Comparison of ENCODE assay signal across 25 cellular contexts in the genomic region with DNA sequence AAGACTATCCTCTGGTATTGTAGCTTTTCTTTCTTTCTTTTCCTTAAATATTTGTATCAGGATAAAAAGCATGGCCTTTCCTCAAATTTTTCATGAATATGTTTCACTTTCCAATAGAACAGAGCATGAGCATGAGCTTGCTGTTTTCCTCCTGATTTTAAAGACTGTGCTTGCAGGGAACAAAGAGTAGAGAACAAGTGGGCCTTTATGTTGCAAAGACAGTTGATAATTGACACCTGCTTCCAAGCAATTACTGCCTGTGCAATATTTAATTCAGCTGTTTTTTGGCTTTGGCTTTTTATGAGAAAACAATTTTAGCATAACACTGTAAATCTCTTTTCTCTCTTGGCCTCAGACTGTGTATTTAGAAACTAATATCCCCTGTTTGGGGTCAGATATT.
DNase-seq lines count a peak whose midpoint lies in the region; ATAC-seq, FAIRE-seq and TF ChIP-seq lines count a peak whose summit lies in the region.
"Had no signal": no experiment of that assay in that cellular context is flagged by ENCODE, and none has a peak within 500 bp of the region (broad histone marks: within the 10 kb centered on the region; RNA-seq: fewer than 3 reads in every experiment).

No MANE protein-coding gene starts in this region.

- H4K8ac ChIP-seq in H9 (replicated peaks; ENCODE audit: insufficient read length, low read depth, low read length) = no peak overlapping the region

- no peaks in the 10 kb centered on the region for H3K27me3 Mint-ChIP-seq in H9 (ENCODE audit: low read depth)
- H3K27me3 Mint-ChIP-seq: activated naive CD8-positive, alpha-beta T cell; stimulated activated naive B cell treated with anti-CD40 and anti-IgM and Interleukin-4, amounts not matched to agents 10 μg/mL and 1 μg/mL and 100 μg/mL, for 72 hours had no signal

- no peak overlapping the region for H3K4me2 ChIP-seq in H9 (ENCODE audit: insufficient read depth, insufficient read length, low read length)

- H4K5ac ChIP-seq in H9 (ENCODE audit: insufficient read length, low read depth, low read length) = no peak overlapping the region

- H2BK15ac ChIP-seq in H9 (ENCODE audit: low read depth, low read length) = no peak overlapping the region

- H2AK5ac ChIP-seq in H9 (ENCODE audit: insufficient read length, low read length) = no peak overlapping the region

- H3K14ac ChIP-seq in H9 (ENCODE audit: insufficient read depth, low read length) = no peak overlapping the region

- no peak overlapping the region for H2AFZ ChIP-seq in H9 (ENCODE audit: low read length)

- H3K36me3 Mint-ChIP-seq in H9 (ENCODE audit: insufficient read depth in 1 of 3, low read depth in 3 of 3) = no peaks in the 10 kb centered on the region; a peak in 1 of 7 replicates
- H3K36me3 Mint-ChIP-seq: activated naive CD8-positive, alpha-beta T cell; stimulated activated naive B cell treated with anti-CD40 and anti-IgM and Interleukin-4, amounts not matched to agents 10 μg/mL and 1 μg/mL and 100 μg/mL, for 72 hours had no signal

- no peak overlapping the region for H2BK20ac ChIP-seq in H9 (ENCODE audit: low read depth, low read length, poor library complexity, severe bottlenecking)

- H3K27me3 ChIP-seq in H9 (ENCODE audit: insufficient read depth, low read length) = no peaks in the 10 kb centered on the region
- no peaks in the 10 kb centered on the region for H3K27me3 ChIP-seq in iPS-20b (ENCODE audit: insufficient read depth, low read length)
- H3K27me3 ChIP-seq: colonic mucosa, right lobe of liver, upper lobe of right lung had no signal

- H3K9me3 ChIP-seq in H9 (ENCODE audit: control insufficient read depth, low read depth, low read length) (no peaks in the 10 kb centered on the region), iPS-20b (ENCODE audit: insufficient read depth, low read depth, low read length) (no peaks in the 10 kb centered on the region)
- H3K9me3 ChIP-seq: colonic mucosa, right lobe of liver, upper lobe of right lung had no signal

- H3K9ac ChIP-seq in H9 (ENCODE audit: extremely low read depth, insufficient read length, low read length) (no peak overlapping the region), iPS-20b (ENCODE audit: low read depth, low read length) (0 out of 2 replicates have a peak overlapping the region, but pooled peaks have one; percentile 35)

- H3K4me3 ChIP-seq in iPS-20b (ENCODE audit: low read length) = no peak overlapping the region
- H3K4me3 ChIP-seq: colonic mucosa, right lobe of liver, upper lobe of right lung had no signal

- no peak for ATAC-seq in HG03097 (IDR thresholded peaks at IDR 0.05; ENCODE audit: low FRiP score, unreplicated experiment)
- ATAC-seq: right lobe of liver; stimulated activated naive B cell treated with anti-CD40 and anti-IgM and Interleukin-4, amounts not matched to agents 10 μg/mL and 1 μg/mL and 100 μg/mL, for 72 hours; upper lobe of right lung had no signal

- no peak for DNase-seq in H9
- DNase-seq in NCI-H1092 treated with DMSO at 0.1 percent for 48 hours (lab: John Stamatoyannopoulos, UW) = peak; percentile 66
- peak; percentile 14 for DNase-seq in NCI-H69 (lab: John Stamatoyannopoulos, UW)
- DNase-seq in urothelium cell line (ENCODE audit: low spot score) = no peak
- no peak for DNase-seq in ecto neural progenitor cell (ENCODE audit: low spot score)
- DNase-seq: activated CD8-positive, alpha-beta memory T cell treated with anti-CD3 and anti-CD28 coated beads for 24 hours; activated effector memory CD4-positive, alpha-beta T cell treated with Interleukin-2 at 50 U/mL for 16 hours; anterior cingulate cortex; C1 segment of cervical spinal cord; colonic mucosa; DMS79 treated with DMSO at 0.1 percent for 48 hours; effector memory CD4-positive, alpha-beta T cell; GF-D8; head of caudate nucleus; Kasumi-1; kidney glomerular epithelial cell; OCI-M1; posterior cingulate gyrus; right lobe of liver; stimulated activated CD4-positive, alpha-beta T cell treated with anti-CD3 and anti-CD28 coated beads, Interleukin-4, amount 100 ng/mL, for 24 hours; stimulated activated naive B cell treated with anti-CD40 and anti-IgM and Interleukin-4, amounts not matched to agents 10 μg/mL and 1 μg/mL and 100 μg/mL, for 72 hours; upper lobe of right lung had no signal

- no peak overlapping the region for H3K18ac ChIP-seq in H9 (ENCODE audit: insufficient read length, low read depth, low read length)

- H4K20me1 ChIP-seq in H9 (ENCODE audit: control insufficient read depth, insufficient read depth, insufficient read length) = no peaks in the 10 kb centered on the region

- no peaks in the 10 kb centered on the region for H3K36me3 ChIP-seq in iPS-20b (ENCODE audit: insufficient read depth, low read depth, low read length)
- H3K36me3 ChIP-seq: colonic mucosa, right lobe of liver, upper lobe of right lung had no signal

- H3K4me3 Mint-ChIP-seq in H9 = no peak overlapping the region
- H3K4me3 Mint-ChIP-seq: activated naive CD8-positive, alpha-beta T cell; stimulated activated naive B cell treated with anti-CD40 and anti-IgM and Interleukin-4, amounts not matched to agents 10 μg/mL and 1 μg/mL and 100 μg/mL, for 72 hours had no signal

- H3K27ac ChIP-seq in H9 (ENCODE audit: insufficient read length, low read depth, low read length) = no peak overlapping the region
- no peak overlapping the region for H3K27ac ChIP-seq in iPS-20b (ENCODE audit: low read length)
- H3K27ac ChIP-seq: colonic mucosa, right lobe of liver, upper lobe of right lung had no signal

- H2BK5ac ChIP-seq in H9 (ENCODE audit: insufficient read length, low read length) = no peak overlapping the region

- no peak for FAIRE-seq in urothelium cell line (lab: Jason Lieb, UNC)

- no peak for TF ChIP-seq CTCF in H9 (conservative IDR thresholded peaks at IDR 0.05)

- no peak overlapping the region for H3K56ac ChIP-seq in H9 (ENCODE audit: insufficient read length, low read depth, low read length)

- no peak overlapping the region for H2BK120ac ChIP-seq in H9 (ENCODE audit: low read depth, low read length, poor library complexity, severe bottlenecking)

- H3K79me2 ChIP-seq in H9 (ENCODE audit: insufficient read depth, low read length) = no peaks in the 10 kb centered on the region

- peak overlapping the region in 2 of 3 experiments; percentile 59 to 68; a peak in 1 of 7 replicates for H3K27ac Mint-ChIP-seq in H9
- H3K27ac Mint-ChIP-seq: activated naive CD8-positive, alpha-beta T cell; stimulated activated naive B cell treated with anti-CD40 and anti-IgM and Interleukin-4, amounts not matched to agents 10 μg/mL and 1 μg/mL and 100 μg/mL, for 72 hours had no signal

- no peak overlapping the region for H3T11ph ChIP-seq in H9 (ENCODE audit: low read length)

- no peaks in the 10 kb centered on the region for H3K23me2 ChIP-seq in H9 (ENCODE audit: insufficient read length, low read depth, low read length, poor library complexity, severe bottlenecking)

- no peak overlapping the region for H2BK12ac ChIP-seq in H9 (ENCODE audit: insufficient read length, low read depth, low read length)

- H3K4me1 Mint-ChIP-seq in H9 = peaks cover 23 to 38% of the 10 kb centered on the region in 2 experiments
- H3K4me1 Mint-ChIP-seq: stimulated activated naive B cell treated with anti-CD40 and anti-IgM and Interleukin-4, amounts not matched to agents 10 μg/mL and 1 μg/mL and 100 μg/mL, for 72 hours had no signal

- H3K79me1 ChIP-seq in H9 (ENCODE audit: insufficient read depth, low read depth, low read length, poor library complexity, severe bottlenecking) = no peaks in the 10 kb centered on the region

- H3K9me3 Mint-ChIP-seq in H9 = no peaks in the 10 kb centered on the region
- H3K9me3 Mint-ChIP-seq: stimulated activated naive B cell treated with anti-CD40 and anti-IgM and Interleukin-4, amounts not matched to agents 10 μg/mL and 1 μg/mL and 100 μg/mL, for 72 hours had no signal

- no peak overlapping the region for H4K91ac ChIP-seq in H9 (ENCODE audit: insufficient read length, low read depth, low read length)

- no peak overlapping the region for H3K23ac ChIP-seq in H9 (ENCODE audit: insufficient read length, low read depth, low read length)

- H3K4me1 ChIP-seq in H9 (ENCODE audit: insufficient read depth, low read length) (peaks cover 9% of the 10 kb centered on the region; the same call in 1 of the 2 replicates), iPS-20b (ENCODE audit: insufficient read depth, low read length) (peaks cover 32% of the 10 kb centered on the region; the same call in 1 of the 2 replicates)
- H3K4me1 ChIP-seq: colonic mucosa, right lobe of liver, upper lobe of right lung had no signal

- H3K4ac ChIP-seq in H9 (ENCODE audit: low read depth, low read length) = no peak overlapping the region

Comparison
In these comparisons a context has a peak if more than half of its experiments do, and no peak if none do; other contexts are left out.
1. DNase-seq: peak in NCI-H1092 treated with DMSO at 0.1 percent for 48 hours (single experiment) and NCI-H69 (single experiment); none in H9 (single experiment), urothelium cell line (single experiment) and ecto neural progenitor cell (single experiment).